ENCODE assay signal across 19 cellular contexts in the genomic region with DNA sequence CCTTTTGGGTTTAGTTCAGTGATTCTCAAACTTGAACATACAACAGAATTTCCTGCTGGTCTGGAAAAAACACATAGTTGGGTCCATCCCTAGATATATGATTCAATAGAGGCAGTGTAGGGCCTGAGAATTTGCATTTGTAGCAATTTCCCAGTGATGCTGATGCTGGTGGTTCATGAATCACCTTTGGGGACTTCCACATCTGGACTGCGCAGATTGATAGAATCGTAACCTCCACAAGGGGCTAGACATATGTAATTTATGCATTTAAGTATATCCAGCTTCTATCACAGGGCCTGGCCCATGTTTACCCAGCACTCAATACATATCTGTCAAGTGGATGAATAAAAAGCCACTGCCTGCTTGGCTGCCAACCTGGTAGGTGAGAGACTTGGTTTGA.
"Had no signal": no experiment of that assay in that cellular context is flagged by ENCODE, and none has a peak within 500 bp of the region (broad histone marks: within the 10 kb centered on the region; RNA-seq: fewer than 3 reads in every experiment).

No MANE protein-coding gene starts in this region.

- H3K4me1 Mint-ChIP-seq: neural progenitor cell had no signal

- H3K27ac Mint-ChIP-seq: dendritic cell treated with granulocyte-macrophage colony-stimulating factor and Interleukin-4, amounts not matched to agents 40 ng/mL and 50 ng/mL, for 4 days; immature natural killer cell; memory B cell; mesothelial cell of epicardium; natural killer cell; neural progenitor cell; progenitor cell of endocrine pancreas had no signal

- H3K27me3 Mint-ChIP-seq: memory B cell, progenitor cell of endocrine pancreas had no signal

- DNase-seq: esophagus squamous epithelium; foreskin fibroblast; immature natural killer cell; left ventricle myocardium inferior; lower lobe of right lung; natural killer cell; nucleus accumbens; pancreas; right cardiac atrium; small intestine; stimulated activated CD4-positive, alpha-beta T cell treated with anti-CD3 and anti-CD28 coated beads, Interleukin-12 subunit alpha, Interleukin-12 subunit beta, amount 100 ng/mL, for 4 hours; stimulated activated naive CD4-positive, alpha-beta T cell treated with Interleukin-2 at 50 U/mL for 16 hours; testis; upper lobe of right lung had no signal

- ATAC-seq: lower lobe of right lung, natural killer cell, pancreas, right cardiac atrium, upper lobe of right lung had no signal

- H3K36me3 Mint-ChIP-seq: mesothelial cell of epicardium, neural progenitor cell had no signal

- H3K9me3 Mint-ChIP-seq: dendritic cell treated with granulocyte-macrophage colony-stimulating factor and Interleukin-4, amounts not matched to agents 40 ng/mL and 50 ng/mL, for 4 days; mesothelial cell of epicardium; natural killer cell; neural progenitor cell had no signal

- H3K4me3 Mint-ChIP-seq: dendritic cell treated with granulocyte-macrophage colony-stimulating factor and Interleukin-4, amounts not matched to agents 40 ng/mL and 50 ng/mL, for 4 days; immature natural killer cell; memory B cell; mesothelial cell of epicardium; natural killer cell; neural progenitor cell had no signal
